ENCODE assay signal across 15 cellular contexts in the genomic region with DNA sequence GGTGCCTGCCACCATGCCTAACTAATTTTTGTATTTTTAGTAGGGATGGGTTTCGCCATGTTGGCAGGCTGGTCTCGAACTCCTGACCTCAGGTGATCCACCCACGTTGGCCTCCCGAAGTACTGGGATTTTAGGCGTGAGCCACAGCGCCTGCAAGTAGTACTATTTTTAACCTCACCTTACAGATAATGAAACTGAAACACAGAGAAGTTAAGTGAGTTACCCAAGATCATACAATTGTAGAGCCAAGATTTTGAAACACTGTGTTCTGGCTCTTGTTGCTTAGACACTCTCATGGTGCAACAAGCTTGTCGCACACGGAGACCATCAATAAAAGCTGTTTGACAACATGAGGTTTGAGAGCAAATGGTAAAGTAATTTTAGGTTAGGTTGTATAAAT.
DNase-seq lines count a peak whose midpoint lies in the region; ATAC-seq, FAIRE-seq and TF ChIP-seq lines count a peak whose summit lies in the region.
"Had no signal": no experiment of that assay in that cellular context is flagged by ENCODE, and none has a peak within 500 bp of the region (broad histone marks: within the 10 kb centered on the region; RNA-seq: fewer than 3 reads in every experiment).

No MANE protein-coding gene starts in this region.

- H3K27ac ChIP-seq in small intestine (ENCODE audit: low read depth in 1 of 2, low read length in 1 of 2), result no peak overlapping the region

- no peaks in the 10 kb centered on the region for H3K4me1 ChIP-seq in small intestine (ENCODE audit: control insufficient read depth in 2 of 2, insufficient read depth in 1 of 2, low read depth in 1 of 2, low read length in 1 of 2)

- H3K27me3 Mint-ChIP-seq in endothelial cell (ENCODE audit: unreplicated experiment), result peaks cover 2% of the 10 kb centered on the region

- H3K9me3 ChIP-seq in small intestine (ENCODE audit: control insufficient read depth, low read depth), result no peaks in the 10 kb centered on the region

- H3K27me3 ChIP-seq in small intestine (ENCODE audit: control insufficient read depth in 2 of 2, insufficient read depth in 2 of 2, low read length in 2 of 2), result no peaks in the 10 kb centered on the region

- no peaks in the 10 kb centered on the region for H3K36me3 ChIP-seq in small intestine (ENCODE audit: control insufficient read depth in 2 of 2, insufficient read depth in 2 of 2, low read length in 2 of 2)

- no peaks in the 10 kb centered on the region for H3K4me1 Mint-ChIP-seq in endothelial cell (ENCODE audit: unreplicated experiment)
- H3K4me1 Mint-ChIP-seq: immature natural killer cell had no signal

- ATAC-seq in GM21619 (IDR thresholded peaks at IDR 0.05; ENCODE audit: unreplicated experiment), result peak; percentile 57
- peak; percentile 53 for ATAC-seq in HG03378 (IDR thresholded peaks at IDR 0.05; ENCODE audit: unreplicated experiment)

- FAIRE-seq in small intestine (lab: Jason Lieb, UNC), result no peak
- FAIRE-seq: bronchial epithelial cell had no signal

- TF ChIP-seq CTCF in endothelial cell (IDR thresholded peaks at IDR 0.05; ENCODE audit: unreplicated experiment), result no peak

- no peaks in the 10 kb centered on the region for H3K36me3 Mint-ChIP-seq in endothelial cell (ENCODE audit: low read depth, unreplicated experiment)
- H3K36me3 Mint-ChIP-seq: immature natural killer cell had no signal

- peaks cover 12% of the 10 kb centered on the region for H3K9me3 Mint-ChIP-seq in endothelial cell (ENCODE audit: unreplicated experiment)

- no peak overlapping the region for H3K27ac Mint-ChIP-seq in endothelial cell (ENCODE audit: unreplicated experiment)
- H3K27ac Mint-ChIP-seq: immature natural killer cell had no signal

- no peak overlapping the region for H3K4me3 ChIP-seq in small intestine (ENCODE audit: low read depth in 1 of 2, low read length in 2 of 2)

- DNase-seq in NOMO-1 (lab: John Stamatoyannopoulos, UW; ENCODE audit: unreplicated experiment in 2 of 2) (peak; percentile 6 to 59), NOMO-1 treated with dmso at 0.1 percent for 144 hours (lab: John Stamatoyannopoulos, UW; ENCODE audit: unreplicated experiment) (no peak), fibroblast of gingiva (ENCODE audit: low read depth) (peak; percentile 21), small intestine (no peak), endothelial cell (ENCODE audit: low spot score) (no peak), NCI-H2029 (lab: John Stamatoyannopoulos, UW) (no peak)
- DNase-seq: 8988T; activated naive CD4-positive, alpha-beta T cell treated with anti-CD3 and anti-CD28 coated beads, Interleukin-2, amount 50 U/mL, for 16 hours; effector memory CD4-positive, alpha-beta T cell; immature natural killer cell; NCI-H2107; NK-92 treated with Interleukin-12 subunit alpha and Interleukin-12 subunit beta, amount 100 ng/mL, for 24 hours had no signal

- 72 to 83% (median 73%) methylated on average over 8 of the region's 8 CpGs for WGBS in small intestine, 3 donors

- H3K4me3 Mint-ChIP-seq in endothelial cell (ENCODE audit: unreplicated experiment), result no peak overlapping the region
- H3K4me3 Mint-ChIP-seq: immature natural killer cell had no signal

Comparison
In these comparisons a context has a peak if more than half of its experiments do, and no peak if none do; other contexts are left out.
1. DNase-seq: peak in NOMO-1 (2 of 2) and fibroblast of gingiva (single experiment); none in NOMO-1 treated with dmso at 0.1 percent for 144 hours (single experiment), small intestine (single experiment), endothelial cell (single experiment) and NCI-H2029 (single experiment).